Comparison of ENCODE assay signal across 18 cellular contexts in genomic region chr9:1055156-1055555, GRCh38. TPM values are rescaled to one million over a fixed set of nuclear protein-coding genes. Genes with fewer than 3 reads are reported as not detected.
DNase-seq lines count a peak whose midpoint lies in the region; ATAC-seq, FAIRE-seq and TF ChIP-seq lines count a peak whose summit lies in the region.
"Had no signal": no experiment of that assay in that cellular context is flagged by ENCODE, and none has a peak within 500 bp of the region (broad histone marks: within the 10 kb centered on the region; RNA-seq: fewer than 3 reads in every experiment).

No MANE protein-coding gene starts in this region.

- H3K4me1 ChIP-seq in parathyroid adenoma (no peaks in the 10 kb centered on the region), ovary (ENCODE audit: insufficient read depth) (peaks cover 2% of the 10 kb centered on the region)

- no peak for TF ChIP-seq EP300 in ovary (IDR thresholded peaks at IDR 0.05)

- TF ChIP-seq CTCF in bronchial epithelial cell (IDR thresholded peaks at IDR 0.05; ENCODE audit: insufficient read depth, low read length, severe bottlenecking): no peak
- no peak for TF ChIP-seq CTCF in parathyroid adenoma (IDR thresholded peaks at IDR 0.05)
- no peak for TF ChIP-seq CTCF in ovary (IDR thresholded peaks at IDR 0.05)

- H3K27me3 ChIP-seq in bronchial epithelial cell (ENCODE audit: control insufficient read depth, insufficient read depth, low read length): no peaks in the 10 kb centered on the region
- H3K27me3 ChIP-seq in parathyroid adenoma (ENCODE audit: control insufficient read depth, insufficient read depth, low read length): no peaks in the 10 kb centered on the region
- no peaks in the 10 kb centered on the region for H3K27me3 ChIP-seq in ovary

- no peak overlapping the region for H3K9ac ChIP-seq in parathyroid adenoma

- H3K9me3 ChIP-seq in parathyroid adenoma (ENCODE audit: control insufficient read depth, low read length): no peaks in the 10 kb centered on the region
- H3K9me3 ChIP-seq in ovary: no peaks in the 10 kb centered on the region

- peak overlapping the region; percentile 67 for H3K4me2 ChIP-seq in parathyroid adenoma (ENCODE audit: low read length)

- H3K4me3 ChIP-seq in bronchial epithelial cell (ENCODE audit: low read depth, low read length) (no peak overlapping the region), parathyroid adenoma (ENCODE audit: low read depth, low read length) (peak overlapping the region; percentile 67), ovary (no peak overlapping the region)

- no peak overlapping the region for H2AFZ ChIP-seq in parathyroid adenoma

- intact Hi-C loops in ovary (cut with DNase I): no loop called here

- peak overlapping the region; percentile 96 for H3K27ac ChIP-seq in parathyroid adenoma
- H3K27ac ChIP-seq in ovary: no peak overlapping the region

- H3K36me3 ChIP-seq in bronchial epithelial cell (ENCODE audit: control insufficient read depth, insufficient read depth, low read length) (no peaks in the 10 kb centered on the region), parathyroid adenoma (ENCODE audit: control insufficient read depth, insufficient read depth, low read length) (no peaks in the 10 kb centered on the region), ovary (no peaks in the 10 kb centered on the region)

- DNase-seq in H4 (ENCODE audit: low spot score) (peak; percentile 16), NCI-H1048 (lab: John Stamatoyannopoulos, UW) (peak; percentile 68), bronchial epithelial cell (ENCODE audit: low read depth) (peak; percentile 93), ovary (no peak)
- DNase-seq: CD4-positive, CD25-positive, alpha-beta regulatory T cell; GF-D8; Kasumi-1; NCI-H1092 treated with DMSO at 0.1 percent for 48 hours; NCI-H1436 treated with DMSO at 0.1 percent for 48 hours; NCI-H1930; NK-92 treated with Interleukin-12 subunit alpha and Interleukin-12 subunit beta, amount 100 ng/mL, for 24 hours; SHP77 had no signal

- no peak for FAIRE-seq in bronchial epithelial cell (lab: Jason Lieb, UNC)
- FAIRE-seq: H54 had no signal

- TF ChIP-seq POLR2A in ovary (IDR thresholded peaks at IDR 0.05): no peak

- H3K79me2 ChIP-seq in parathyroid adenoma: peaks cover 12% of the 10 kb centered on the region

- ATAC-seq in GM21619 (IDR thresholded peaks at IDR 0.05; ENCODE audit: unreplicated experiment) (no peak), HG02588 (IDR thresholded peaks at IDR 0.05; ENCODE audit: unreplicated experiment) (no peak)

- 11 to 33% (median 15%) methylated on average over 5 of the region's 5 CpGs for WGBS in ovary, 3 donors

RNA-seq across cellular contexts. Expression of gene DMRT2, which starts 5.0 kb away (rescaled TPM):
- total RNA-seq in H4 (2014; rRNA removed; shearing (Covaris generic)): 0.08 and 0.77 TPM in 2 replicates
- total RNA-seq in bronchial epithelial cell (0.38 and 0.53 TPM in 2 replicates), ovary (under 1 TPM in 1 of 7 donors, not detected in 6; 0.17 TPM)
- under 1 TPM in 1 of 2 donors, not detected in 1; 0.10 TPM for polyA plus RNA-seq in ovary
- total RNA-seq: CD4-positive, CD25-positive, alpha-beta regulatory T cell; NCI-H460 had no signal
- polyA plus RNA-seq: BJ; CD4-positive, CD25-positive, alpha-beta regulatory T cell had no signal

Comparison
In these comparisons a context has a peak if more than half of its experiments do, and no peak if none do; other contexts are left out.
1. DNase-seq: peak in H4 (single experiment), NCI-H1048 (single experiment) and bronchial epithelial cell (single experiment); none in ovary (0 of 5).